ENCODE assay signal across 31 cellular contexts in the genomic region with DNA sequence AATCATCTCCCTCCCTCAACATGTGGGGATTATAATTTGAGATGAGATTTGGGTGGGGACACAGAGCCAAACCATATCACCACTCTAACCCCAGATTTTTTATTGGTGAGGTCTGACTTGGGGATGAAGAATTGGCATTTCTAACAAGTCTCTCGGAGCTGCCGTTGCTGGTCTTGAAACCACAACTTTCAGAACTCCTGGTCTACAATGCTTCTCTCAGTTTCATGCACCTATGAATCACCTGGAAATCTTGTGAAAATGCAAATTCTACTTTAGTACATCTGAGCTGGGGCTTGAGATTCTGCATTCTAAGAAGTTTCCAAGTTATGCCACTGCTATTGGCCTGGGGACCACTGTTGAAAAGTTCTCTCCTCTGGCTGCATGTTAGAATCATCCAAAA.
"Had no signal": no experiment of that assay in that cellular context is flagged by ENCODE, and none has a peak within 500 bp of the region (broad histone marks: within the 10 kb centered on the region; RNA-seq: fewer than 3 reads in every experiment).

No MANE protein-coding gene starts in this region.

- ATAC-seq: activated CD8-positive, alpha-beta memory T cell treated with anti-CD3 and anti-CD28 coated beads, Interleukin-2, amount 10 ng/mL, durations not matched to agents 7 days and 5 days; activated T-cell treated with anti-CD3 and anti-CD28 coated beads, Interleukin-2, amount 50 U/mL, for 72 hours had no signal

- H3K4me1 ChIP-seq: ascending aorta, Peyer's patch had no signal

- H3K36me3 ChIP-seq: ascending aorta, Peyer's patch, SJCRH30, WERI-Rb-1 had no signal

- H3K4me1 Mint-ChIP-seq: activated CD4-positive, alpha-beta memory T cell treated with anti-CD3 and anti-CD28 coated beads, Interleukin-2, amount 10 ng/mL, durations not matched to agents 7 days and 5 days; activated CD8-positive, alpha-beta memory T cell treated with anti-CD3 and anti-CD28 coated beads, Interleukin-2, amount 10 ng/mL, durations not matched to agents 7 days and 5 days; central memory CD8-positive, alpha-beta T cell had no signal

- H3K4me3 ChIP-seq: ascending aorta, cardiac muscle cell, Peyer's patch, SJCRH30, SK-N-MC had no signal

- H3K4me3 Mint-ChIP-seq: activated CD4-positive, alpha-beta memory T cell treated with anti-CD3 and anti-CD28 coated beads, Interleukin-2, amount 10 ng/mL, durations not matched to agents 7 days and 5 days; activated CD8-positive, alpha-beta memory T cell treated with anti-CD3 and anti-CD28 coated beads, Interleukin-2, amount 10 ng/mL, durations not matched to agents 7 days and 5 days; activated naive CD8-positive, alpha-beta T cell; activated T-cell treated with anti-CD3 and anti-CD28 coated beads, Interleukin-2, amount 50 U/mL, for 72 hours; central memory CD8-positive, alpha-beta T cell had no signal

- H3K27ac ChIP-seq: ascending aorta, cardiac muscle cell, Peyer's patch, SJCRH30, SK-N-MC, WERI-Rb-1 had no signal

- H3K27me3 ChIP-seq: ascending aorta, cardiac muscle cell, Peyer's patch, SJCRH30 had no signal

- H3K36me3 Mint-ChIP-seq: activated CD8-positive, alpha-beta memory T cell treated with anti-CD3 and anti-CD28 coated beads, Interleukin-2, amount 10 ng/mL, durations not matched to agents 7 days and 5 days; activated naive CD8-positive, alpha-beta T cell had no signal

- DNase-seq: activated CD4-positive, alpha-beta memory T cell treated with anti-CD3 and anti-CD28 coated beads, Interleukin-2, amount 10 ng/mL, durations not matched to agents 7 days and 5 days; activated CD4-positive, alpha-beta T cell treated with anti-CD3 and anti-CD28 coated beads for 1 hour; activated CD4-positive, alpha-beta T cell treated with anti-CD3 and anti-CD28 coated beads for 48 hours; activated CD4-positive, CD25-positive, alpha-beta regulatory T cell; activated CD8-positive, alpha-beta memory T cell treated with anti-CD3 and anti-CD28 coated beads for 24 hours; activated CD8-positive, alpha-beta memory T cell treated with anti-CD3 and anti-CD28 coated beads, Interleukin-2, amount 10 ng/mL, durations not matched to agents 7 days and 5 days; activated CD8-positive, alpha-beta memory T cell treated with anti-CD3 and anti-CD28 coated beads, Interleukin-2, amount 50 U/mL, for 48 hours; activated gamma-delta T cell; activated naive CD4-positive, alpha-beta T cell treated with Interleukin-2 at 50 U/mL for 16 hours; activated T-cell treated with anti-CD3 and anti-CD28 coated beads, Interleukin-2, amount 50 U/mL, for 72 hours; amygdala; NCI-H1105; NCI-H1417 treated with DMSO at 0.1 percent for 48 hours; NCI-H187 treated with DMSO at 0.1 percent for 48 hours; NCI-H2081 treated with DMSO at 0.1 percent for 48 hours; NCI-H226; NCI-H446 treated with DMSO at 0.1 percent for 48 hours; NK-92 treated with Interleukin-12 subunit alpha and Interleukin-12 subunit beta, amount 100 ng/mL, for 24 hours; PC-3; Peyer's patch; RPMI8226; SHP77; SJCRH30; T1000 had no signal

- H3K9me3 Mint-ChIP-seq: activated CD4-positive, alpha-beta memory T cell treated with anti-CD3 and anti-CD28 coated beads, Interleukin-2, amount 10 ng/mL, durations not matched to agents 7 days and 5 days; activated T-helper 2 cell treated with anti-CD3 and anti-CD28 coated beads, Interferon-gamma antibody, Interleukin-2, Interleukin-4, amounts not matched to agents 10 μg/mL and 5 μg/mL and 100 μg/mL, durations not matched to agents 14 hours and 24 hours and 36 hours; central memory CD8-positive, alpha-beta T cell had no signal

- H3K27ac Mint-ChIP-seq: activated CD4-positive, alpha-beta memory T cell treated with anti-CD3 and anti-CD28 coated beads, Interleukin-2, amount 10 ng/mL, durations not matched to agents 7 days and 5 days; activated CD8-positive, alpha-beta memory T cell treated with anti-CD3 and anti-CD28 coated beads, Interleukin-2, amount 10 ng/mL, durations not matched to agents 7 days and 5 days; activated naive CD8-positive, alpha-beta T cell; activated T-cell treated with anti-CD3 and anti-CD28 coated beads, Interleukin-2, amount 50 U/mL, for 72 hours; activated T-helper 2 cell treated with anti-CD3 and anti-CD28 coated beads, Interferon-gamma antibody, Interleukin-2, Interleukin-4, amounts not matched to agents 10 μg/mL and 5 μg/mL and 100 μg/mL, durations not matched to agents 14 hours and 24 hours and 36 hours had no signal

- H3K9me3 ChIP-seq: ascending aorta, Peyer's patch had no signal
